ENCODE assay signal across 14 cellular contexts in genomic region chr13:62626771-62627170, GRCh38.
DNase-seq lines count a peak whose midpoint lies in the region; ATAC-seq and TF ChIP-seq lines count a peak whose summit lies in the region.
"Had no signal": no experiment of that assay in that cellular context is flagged by ENCODE, and none has a peak within 500 bp of the region (broad histone marks: within the 10 kb centered on the region; RNA-seq: fewer than 3 reads in every experiment).

No MANE protein-coding gene starts in this region.

- DNase-seq in BE2C (no peak), erythroblast (lab: John Stamatoyannopoulos, UW) (peak; percentile 2 to 17), NCI-H510A treated with DMSO at 0.1 percent for 48 hours (lab: John Stamatoyannopoulos, UW) (no peak), NCI-H1105 (lab: John Stamatoyannopoulos, UW) (no peak), NCI-H510A (lab: John Stamatoyannopoulos, UW) (no peak)
- DNase-seq in naive thymus-derived CD8-positive, alpha-beta T cell = no peak
- DNase-seq: activated CD8-positive, alpha-beta memory T cell treated with anti-CD3 and anti-CD28 coated beads, Interleukin-2, amount 50 U/mL, for 4 hours; activated naive CD8-positive, alpha-beta T cell treated with anti-CD3 and anti-CD28 coated beads, Interleukin-2, amount 50 U/mL, for 24 hours; colonic mucosa; NCI-H446; stimulated activated CD4-positive, alpha-beta T cell treated with anti-CD3 and anti-CD28 coated beads, Interleukin-2, amount 100 ng/mL, for 48 hours; stimulated activated naive CD4-positive, alpha-beta T cell treated with Interleukin-2 at 50 U/mL for 16 hours had no signal

- peak; percentile 45 for ATAC-seq in GM18868 (IDR thresholded peaks at IDR 0.05; ENCODE audit: unreplicated experiment)
- no peak for ATAC-seq in naive thymus-derived CD8-positive, alpha-beta T cell
- ATAC-seq: activated naive CD8-positive, alpha-beta T cell treated with anti-CD3 and anti-CD28 coated beads, Interleukin-2, amount 50 U/mL, for 24 hours had no signal

- TF ChIP-seq POLR2A in erythroblast (IDR thresholded peaks at IDR 0.05; ENCODE audit: low read length) = no peak

- H3K27me3 Mint-ChIP-seq in naive thymus-derived CD8-positive, alpha-beta T cell = no peaks in the 10 kb centered on the region
- H3K27me3 Mint-ChIP-seq: activated naive CD8-positive, alpha-beta T cell treated with anti-CD3 and anti-CD28 coated beads, Interleukin-2, amount 50 U/mL, for 24 hours had no signal

- H3K4me1 ChIP-seq in BE2C (peaks cover 8% of the 10 kb centered on the region), OCI-LY1 (ENCODE audit: insufficient read depth, low read length, severe bottlenecking) (no peaks in the 10 kb centered on the region)
- H3K4me1 ChIP-seq: colonic mucosa had no signal

- no peaks in the 10 kb centered on the region for H3K9me3 ChIP-seq in BE2C
- H3K9me3 ChIP-seq in OCI-LY1 (ENCODE audit: low read length) = no peaks in the 10 kb centered on the region
- H3K9me3 ChIP-seq: colonic mucosa had no signal

- TF ChIP-seq CTCF in BE2C (IDR thresholded peaks at IDR 0.05; ENCODE audit: low read depth, low read length) (peak; percentile 49), OCI-LY1 (IDR thresholded peaks at IDR 0.05; ENCODE audit: low read length) (peak; percentile 77)

- H3K27ac ChIP-seq in OCI-LY1 (ENCODE audit: low read depth, low read length, poor library complexity, severe bottlenecking) = no peak overlapping the region
- H3K27ac ChIP-seq: colonic mucosa had no signal

- no peak overlapping the region for H3K9ac ChIP-seq in OCI-LY1 (ENCODE audit: low read length)

- 0 out of 2 replicates have a peak overlapping the region, but pooled peaks have one; percentile 21 for H3K4me2 ChIP-seq in OCI-LY1 (ENCODE audit: low read length)

- H3K4me1 Mint-ChIP-seq in naive thymus-derived CD8-positive, alpha-beta T cell = no peaks in the 10 kb centered on the region
- H3K4me1 Mint-ChIP-seq: activated naive CD8-positive, alpha-beta T cell treated with anti-CD3 and anti-CD28 coated beads, Interleukin-2, amount 50 U/mL, for 24 hours had no signal

- H3K36me3 Mint-ChIP-seq in naive thymus-derived CD8-positive, alpha-beta T cell = no peaks in the 10 kb centered on the region

- peaks cover 0 to 11% (median 7%) of the 10 kb centered on the region in 9 donors for H3K9me3 Mint-ChIP-seq in naive thymus-derived CD8-positive, alpha-beta T cell
- H3K9me3 Mint-ChIP-seq: activated naive CD8-positive, alpha-beta T cell treated with anti-CD3 and anti-CD28 coated beads, Interleukin-2, amount 50 U/mL, for 24 hours had no signal

- H3K27me3 ChIP-seq in BE2C = no peaks in the 10 kb centered on the region
- no peaks in the 10 kb centered on the region for H3K27me3 ChIP-seq in OCI-LY1 (ENCODE audit: insufficient read depth, low read length)
- H3K27me3 ChIP-seq: colonic mucosa had no signal

- H3K9me2 ChIP-seq in OCI-LY1 (ENCODE audit: low read depth, low read length) = no peaks in the 10 kb centered on the region

- no peaks in the 10 kb centered on the region for H4K20me1 ChIP-seq in OCI-LY1 (ENCODE audit: insufficient read depth, low read length)

- no peak overlapping the region for H3K27ac Mint-ChIP-seq in naive thymus-derived CD8-positive, alpha-beta T cell
- H3K27ac Mint-ChIP-seq: activated naive CD8-positive, alpha-beta T cell treated with anti-CD3 and anti-CD28 coated beads, Interleukin-2, amount 50 U/mL, for 24 hours had no signal

- H3K4me3 ChIP-seq in BE2C (ENCODE audit: low read depth, low read length) (no peak overlapping the region), OCI-LY1 (ENCODE audit: low read depth, low read length, poor library complexity, severe bottlenecking) (no peak overlapping the region)
- H3K4me3 ChIP-seq: colonic mucosa had no signal

- no peaks in the 10 kb centered on the region for H3K79me2 ChIP-seq in OCI-LY1 (ENCODE audit: insufficient read depth, low read length)

- H3K4me3 Mint-ChIP-seq in naive thymus-derived CD8-positive, alpha-beta T cell = no peak overlapping the region
- H3K4me3 Mint-ChIP-seq: activated naive CD8-positive, alpha-beta T cell treated with anti-CD3 and anti-CD28 coated beads, Interleukin-2, amount 50 U/mL, for 24 hours had no signal

- H3F3A ChIP-seq in OCI-LY1 (ENCODE audit: insufficient read depth, low read length) = no peaks in the 10 kb centered on the region

- POLR2A ChIA-PET in naive thymus-derived CD8-positive, alpha-beta T cell (lab: Charles Lee) = no interaction called here

- H3K36me3 ChIP-seq in BE2C = no peaks in the 10 kb centered on the region
- H3K36me3 ChIP-seq in OCI-LY1 (ENCODE audit: insufficient read depth, low read length) = no peaks in the 10 kb centered on the region
- H3K36me3 ChIP-seq: colonic mucosa had no signal

- H2AFZ ChIP-seq in OCI-LY1 (ENCODE audit: low read length) = no peak overlapping the region

Comparison
In these comparisons a context has a peak if more than half of its experiments do, and no peak if none do; other contexts are left out.
1. DNase-seq: peak in erythroblast (2 of 2); none in BE2C (single experiment), NCI-H510A treated with DMSO at 0.1 percent for 48 hours (single experiment), NCI-H1105 (single experiment), naive thymus-derived CD8-positive, alpha-beta T cell (0 of 10) and NCI-H510A (single experiment).